In genomic region chr15:67136802-67137201, GRCh38 we compare ENCODE assay signal across 13 cellular contexts.
DNase-seq lines count a peak whose midpoint lies in the region; ATAC-seq, FAIRE-seq and TF ChIP-seq lines count a peak whose summit lies in the region.
"Had no signal": no experiment of that assay in that cellular context is flagged by ENCODE, and none has a peak within 500 bp of the region (broad histone marks: within the 10 kb centered on the region; RNA-seq: fewer than 3 reads in every experiment).

No MANE protein-coding gene starts in this region.

- H2BK120ac ChIP-seq in IMR-90 (ENCODE audit: low read depth, low read length) = peak overlapping the region; percentile 97

- H3K18ac ChIP-seq in IMR-90 (ENCODE audit: low read depth, low read length) = peak overlapping the region; percentile 78

- H3K27ac ChIP-seq in A549 (peak overlapping the region; percentile 92), IMR-90 (ENCODE audit: insufficient read depth, low read length) (peak overlapping the region; percentile 84), GM12878 (ENCODE audit: control insufficient read depth, insufficient read depth) (peak overlapping the region; percentile 46), dorsolateral prefrontal cortex (peak overlapping the region in 2 of 59 donors; percentile 9 to 66)

- peak overlapping the region; percentile 56 for H4K5ac ChIP-seq in IMR-90 (ENCODE audit: low read depth, low read length)

- H3K9ac ChIP-seq in IMR-90 (ENCODE audit: low read depth, low read length) = peak overlapping the region; percentile 26; the same call in 1 of the 2 replicates
- H3K9ac ChIP-seq in GM12878 (ENCODE audit: control insufficient read depth, insufficient read depth, low read length) = no peak overlapping the region

- SMC1A ChIA-PET in GM12878 (lab: Charles Lee; ENCODE audit: uncharacterized antibody, unreplicated experiment) = interaction anchor here (0.9 to 14.8 kb wide), 5 partner anchors 15 to 68 kb away, joined by 3 to 179 read pairs (median 27); no protein-coding TSS in a partner anchor

- H2AK9ac ChIP-seq in IMR-90 (replicated peaks; ENCODE audit: low read depth, low read length, poor library complexity) = no peak overlapping the region

- H3K4me3 ChIP-seq in A549 (no peak overlapping the region), IMR-90 (ENCODE audit: insufficient read depth, low read depth, low read length) (no peak overlapping the region), GM12878 (peak overlapping the region; percentile 14), dorsolateral prefrontal cortex (no peak overlapping the region)

- peaks cover 37% of the 10 kb centered on the region for H4K20me1 ChIP-seq in IMR-90 (ENCODE audit: insufficient read depth, low read length)
- 0 out of 2 replicates have a peak, but pooled peaks cover 2% of the 10 kb centered on the region for H4K20me1 ChIP-seq in GM12878 (ENCODE audit: control insufficient read depth, insufficient read depth)

- DNase-seq in A549 (ENCODE audit: low read depth in 1 of 2, low spot score in 1 of 2) (no peak), IMR-90 (no peak), GM12878 (ENCODE audit: low read depth, low spot score) (no peak), DMS153 treated with DMSO at 0.1 percent for 48 hours (lab: John Stamatoyannopoulos, UW; ENCODE audit: unreplicated experiment) (no peak), H4 (ENCODE audit: low spot score) (no peak), dorsolateral prefrontal cortex (no peak)
- no peak for DNase-seq in natural killer cell treated with Interleukin-12 subunit alpha and Interleukin-12 subunit beta and Interleukin-15 and Interleukin-18, amount 100 ng/mL, for 72 hours (ENCODE audit: low spot score)
- DNase-seq: erythroblast, NCI-H1092, NCI-H69 had no signal

- H3K4me2 ChIP-seq in A549 = peak overlapping the region; percentile 90
- H3K4me2 ChIP-seq in IMR-90 (ENCODE audit: low read depth, low read length) = peak overlapping the region; percentile 90; the same call in 1 of the 2 replicates
- H3K4me2 ChIP-seq in GM12878 (ENCODE audit: control insufficient read depth, insufficient read depth) = peak overlapping the region; percentile 43

- peak overlapping the region; percentile 96 to 99 for H3K27ac Mint-ChIP-seq in natural killer cell treated with Interleukin-12 subunit alpha and Interleukin-12 subunit beta and Interleukin-15 and Interleukin-18, amount 100 ng/mL, for 72 hours

- H3K56ac ChIP-seq in IMR-90 (ENCODE audit: extremely low read depth, insufficient read depth, low read length) = peak overlapping the region; percentile 85

- peak overlapping the region; percentile 94 for H2BK5ac ChIP-seq in IMR-90 (ENCODE audit: low read depth, low read length, poor library complexity, severe bottlenecking)

- H3K79me2 ChIP-seq in GM12878 (ENCODE audit: control insufficient read depth, insufficient read depth, low read length) = peaks cover 74% of the 10 kb centered on the region

- H3K4me1 ChIP-seq in A549 (peaks cover 100% of the 10 kb centered on the region), IMR-90 (ENCODE audit: control insufficient read depth, insufficient read depth, low read length) (peaks cover 72% of the 10 kb centered on the region), GM12878 (ENCODE audit: control insufficient read depth, insufficient read depth, low read length) (peaks cover 71% of the 10 kb centered on the region)

- peak overlapping the region; percentile 89 for H2BK20ac ChIP-seq in IMR-90 (ENCODE audit: low read depth, low read length)

- peak overlapping the region; percentile 98 for H3K14ac ChIP-seq in IMR-90 (replicated peaks; ENCODE audit: low read depth, low read length)

- POLR2A ChIA-PET in A549 (lab: Yijun Ruan, JAX) = no interaction called here
- POLR2A ChIA-PET in IMR-90 (lab: Charles Lee; ENCODE audit: unreplicated experiment) = no interaction called here
- POLR2A ChIA-PET in GM12878 (lab: Charles Lee) = interaction anchor here (1.0 to 1.3 kb wide), 2 partner anchors 16 to 55 kb away, joined by 3 to 9 read pairs; no protein-coding TSS in a partner anchor

- H3K27me3 ChIP-seq in IMR-90 (ENCODE audit: control insufficient read depth, insufficient read depth, low read length) (no peaks in the 10 kb centered on the region), GM12878 (replicated peaks in 1 of 2; ENCODE audit: control insufficient read depth in 2 of 2, insufficient read depth in 2 of 2, low read length in 1 of 2) (no peaks in the 10 kb centered on the region), dorsolateral prefrontal cortex (peaks cover 0 to 20% (median 0%) of the 10 kb centered on the region in 45 donors)

- TF ChIP-seq CTCF in A549 (IDR thresholded peaks at IDR 0.05) (no peak), IMR-90 (conservative IDR thresholded peaks at IDR 0.05; ENCODE audit: low read depth, low read length) (no peak), GM12878 (IDR thresholded peaks at IDR 0.05 in 2 of 3, conservative IDR thresholded peaks at IDR 0.05 in 1 of 3; ENCODE audit: control insufficient read depth in 2 of 3, extremely low read depth in 1 of 3, insufficient read depth in 1 of 3, low read depth in 3 of 3, low read length in 3 of 3) (no peak), dorsolateral prefrontal cortex (IDR thresholded peaks at IDR 0.05 in 54 of 56, conservative IDR thresholded peaks at IDR 0.05 in 2 of 56; ENCODE audit: low read depth in 1 of 56, partially characterized antibody in 56 of 56) (no peak)

- no TSS peak for BruUV-seq in IMR-90 (replicated peaks; lab: Mats Ljungman, UMichigan)
- no TSS peak for BruUV-seq in GM12878 (replicated peaks; lab: Mats Ljungman, UMichigan)

- H3K36me3 ChIP-seq in IMR-90 (ENCODE audit: control insufficient read depth, insufficient read depth, low read length) (peaks cover 23% of the 10 kb centered on the region), GM12878 (ENCODE audit: control insufficient read depth in 2 of 2, insufficient read depth in 2 of 2, low read length in 1 of 2) (no peaks in the 10 kb centered on the region; a peak in 1 of 4 replicates)

- FAIRE-seq in A549 (lab: Jason Lieb, UNC) (no peak), GM12878 (lab: Jason Lieb, UNC) (no peak)
- FAIRE-seq: bronchial epithelial cell had no signal

- TF ChIP-seq POLR2A in A549 (IDR thresholded peaks at IDR 0.05; ENCODE audit: low read length) (no peak), IMR-90 (IDR thresholded peaks at IDR 0.05; ENCODE audit: low read depth, low read length) (no peak), GM12878 (IDR thresholded peaks at IDR 0.05; ENCODE audit: low read depth, low read length) (no peak)

- RAD21 ChIA-PET in GM12878 (lab: Charles Lee; ENCODE audit: unreplicated experiment) = interaction anchor here (1.0 to 2.3 kb wide), 2 partner anchors 8 to 20 kb away, joined by 3 to 7 read pairs; no protein-coding TSS in a partner anchor

- H2AFZ ChIP-seq in IMR-90 (replicated peaks; ENCODE audit: low read length, poor library complexity) (peak overlapping the region; percentile 6), GM12878 (ENCODE audit: control insufficient read depth, low read depth, low read length) (no peak overlapping the region)

- H3K9me3 ChIP-seq in A549 = no peaks in the 10 kb centered on the region
- H3K9me3 ChIP-seq in IMR-90 (ENCODE audit: control insufficient read depth, insufficient read depth, low read length) = no peaks in the 10 kb centered on the region
- no peaks in the 10 kb centered on the region for H3K9me3 ChIP-seq in GM12878 (replicated peaks; ENCODE audit: control insufficient read depth, insufficient read depth, low read length)

- no peaks in the 10 kb centered on the region for H3K9me3 Mint-ChIP-seq in natural killer cell treated with Interleukin-12 subunit alpha and Interleukin-12 subunit beta and Interleukin-15 and Interleukin-18, amount 100 ng/mL, for 72 hours

- in situ Hi-C loops in IMR-90 (cut with MboI; ENCODE audit: low sequenced_read_pairs) = no loop called here
- in situ Hi-C loops in GM12878 (cut with MboI) = no loop called here

- ATAC-seq in A549 (no peak), IMR-90 (ENCODE audit: low read depth) (no peak), GM12878 (no peak), HG02759 (IDR thresholded peaks at IDR 0.05; ENCODE audit: unreplicated experiment) (no peak)
- no peak for ATAC-seq in natural killer cell treated with Interleukin-12 subunit alpha and Interleukin-12 subunit beta and Interleukin-15 and Interleukin-18, amount 100 ng/mL, for 72 hours
- ATAC-seq: SK-N-SH treated with all-trans-retinoic acid at 6 μM for 48 hours had no signal

- peak overlapping the region; percentile 99 for H4K91ac ChIP-seq in IMR-90 (ENCODE audit: insufficient read depth, low read depth, low read length)

- H4K8ac ChIP-seq in IMR-90 (ENCODE audit: low read depth in 2 of 2, low read length in 2 of 2) = peak overlapping the region; percentile 82 to 97

- peaks cover 72 to 77% of the 10 kb centered on the region in 2 donors for H3K4me1 Mint-ChIP-seq in natural killer cell treated with Interleukin-12 subunit alpha and Interleukin-12 subunit beta and Interleukin-15 and Interleukin-18, amount 100 ng/mL, for 72 hours (ENCODE audit: low read depth in 2 of 2)

- no peaks in the 10 kb centered on the region for H3K36me3 Mint-ChIP-seq in natural killer cell treated with Interleukin-12 subunit alpha and Interleukin-12 subunit beta and Interleukin-15 and Interleukin-18, amount 100 ng/mL, for 72 hours

- no peaks in the 10 kb centered on the region for H3K27me3 Mint-ChIP-seq in natural killer cell treated with Interleukin-12 subunit alpha and Interleukin-12 subunit beta and Interleukin-15 and Interleukin-18, amount 100 ng/mL, for 72 hours

- peak overlapping the region; percentile 97 for H3K23ac ChIP-seq in IMR-90 (ENCODE audit: low read depth, low read length)

- peak overlapping the region; percentile 95 for H3K4ac ChIP-seq in IMR-90 (ENCODE audit: low read depth, low read length)

- H2BK15ac ChIP-seq in IMR-90 (ENCODE audit: low read depth, low read length) = peak overlapping the region; percentile 64; the same call in 2 of the 3 replicates

- TF ChIP-seq EP300 in A549 (IDR thresholded peaks at IDR 0.05) = no peak
- no peak for TF ChIP-seq EP300 in GM12878 (IDR thresholded peaks at IDR 0.05; ENCODE audit: borderline replicate concordance in 1 of 2, control insufficient read depth in 1 of 2, low read depth in 2 of 2, low read length in 2 of 2)

- dilution Hi-C loops in IMR-90 (cut with HindIII; ENCODE audit: low sequenced_read_pairs, unreplicated experiment) = no loop called here

- peaks cover 6 to 88% of the 10 kb centered on the region in 2 experiments for H3K79me1 ChIP-seq in IMR-90 (ENCODE audit: low read depth in 1 of 2, low read length in 2 of 2)

- CTCF ChIA-PET in A549 (lab: Yijun Ruan, JAX) (interaction anchor here (1.0 to 6.5 kb wide), 6 partner anchors 9 to 190 kb away, joined by 3 to 46 read pairs (median 4); partner anchors contain the start of genes AAGAB and IQCH), IMR-90 (lab: Yijun Ruan, JAX) (interaction anchor here (0.6 to 0.7 kb wide), 2 partner anchors 42 to 192 kb away, joined by 3 read pairs; no protein-coding TSS in a partner anchor), GM12878 (lab: Yijun Ruan, JAX) (interaction anchor here (1.4 kb wide), 1 partner anchor 12 kb away, joined by 3 read pairs; no protein-coding TSS in a partner anchor)

- TF ChIP-seq RAD21 in A549 (conservative IDR thresholded peaks at IDR 0.05 in 1 of 2, IDR thresholded peaks at IDR 0.05 in 1 of 2) (no peak), IMR-90 (IDR thresholded peaks at IDR 0.05; ENCODE audit: low read length) (no peak), GM12878 (IDR thresholded peaks at IDR 0.05; ENCODE audit: insufficient read depth, low read depth, low read length) (no peak)

- H2AK5ac ChIP-seq in IMR-90 (ENCODE audit: low read depth, low read length) = peak overlapping the region; percentile 93

- peak overlapping the region; percentile 69 for H3K4me3 Mint-ChIP-seq in natural killer cell treated with Interleukin-12 subunit alpha and Interleukin-12 subunit beta and Interleukin-15 and Interleukin-18, amount 100 ng/mL, for 72 hours

- 87% methylated on average over 3 of the region's 3 CpGs for WGBS in A549 (ENCODE audit: missing lambda C conversion rate)
- no CpG with 5 or more reads among the region's 3 CpGs for WGBS in IMR-90 (ENCODE audit: extremely low coverage in 2 of 2, insufficient read length in 1 of 2), 2 experiments
- 64% methylated on average over 3 of the region's 3 CpGs for WGBS in GM12878 (ENCODE audit: insufficient coverage, insufficient replicate concordance, low lambda C conversion rate, missing lambda C conversion rate)

- H3K9me1 ChIP-seq in IMR-90 (ENCODE audit: insufficient read depth, low read length) = peaks cover 51% of the 10 kb centered on the region

- intact Hi-C loops in IMR-90 (cut with micrococcal nuclease) = no loop called here
- intact Hi-C loops in GM12878 (cut with micrococcal nuclease; ENCODE audit: unreplicated experiment) = no loop called here
- intact Hi-C loops in dorsolateral prefrontal cortex (cut with DNase I) = loop anchor here in 1 of 2 donors (5.0 kb wide), 1 partner anchor 60 kb away; no protein-coding TSS in a partner anchor

Comparison
In these comparisons a context has a peak if more than half of its experiments do, and no peak if none do; other contexts are left out.
1. Of the 24 proteins assayed by ChIP-seq in both GM12878 and A549: peak only in GM12878: none; only in A549: POLR2AphosphoS2; in both: none; in neither: 23.